20 cellular contexts compared by ENCODE assay signal in the genomic region with DNA sequence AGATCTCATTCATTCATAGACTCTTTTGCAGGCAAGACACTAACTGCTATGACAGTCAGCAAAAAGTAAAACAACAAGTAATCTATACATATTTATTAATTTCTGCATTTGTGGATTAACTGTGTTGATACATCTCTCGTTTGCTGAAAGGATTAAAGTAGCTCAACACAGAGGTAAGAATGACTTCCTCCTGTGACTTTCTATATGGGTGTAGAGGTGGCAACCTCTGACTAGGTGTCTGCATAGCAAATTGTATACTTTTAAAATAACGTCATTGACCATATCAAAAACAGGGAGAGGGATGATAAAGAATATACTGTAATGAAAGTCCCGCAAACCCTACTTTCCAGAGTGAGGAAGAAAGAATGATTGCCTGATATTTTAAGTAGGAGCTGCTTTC. TPM values are rescaled to one million over a fixed set of nuclear protein-coding genes. Genes with fewer than 3 reads are reported as not detected.
DNase-seq lines count a peak whose midpoint lies in the region; ATAC-seq lines count a peak whose summit lies in the region.
"Had no signal": no experiment of that assay in that cellular context is flagged by ENCODE, and none has a peak within 500 bp of the region (broad histone marks: within the 10 kb centered on the region; RNA-seq: fewer than 3 reads in every experiment).

No MANE protein-coding gene starts in this region.

- CTCF ChIA-PET in CD4-positive, alpha-beta memory T cell (lab: Charles Lee; ENCODE audit: partially characterized antibody) = interaction anchor here (1.2 kb wide), 1 partner anchor 17 kb away, joined by 3 read pairs; no protein-coding TSS in a partner anchor
- CTCF ChIA-PET in activated CD4-positive, alpha-beta memory T cell treated with anti-CD3 and anti-CD28 coated beads, Interleukin-2, amount 10 ng/mL, durations not matched to agents 7 days and 5 days (lab: Charles Lee) = interaction anchor here (1.0 to 2.5 kb wide), 3 partner anchors 9 to 52 kb away, joined by 3 to 10 read pairs (median 5); no protein-coding TSS in a partner anchor

- peaks cover 55% of the 10 kb centered on the region for H3K4me1 ChIP-seq in CD4-positive, alpha-beta memory T cell (ENCODE audit: insufficient read depth, low read length)
- peaks cover 34% of the 10 kb centered on the region for H3K4me1 ChIP-seq in GM23248 (ENCODE audit: insufficient read depth)

- H3K9me3 ChIP-seq in CD4-positive, alpha-beta memory T cell (ENCODE audit: control insufficient read depth in 1 of 2, low read length in 2 of 2) = no peaks in the 10 kb centered on the region
- H3K9me3 ChIP-seq in GM23248 (ENCODE audit: low read depth) = no peaks in the 10 kb centered on the region
- H3K9me3 ChIP-seq: heart left ventricle, neutrophil, thoracic aorta had no signal

- WGBS in GM23248 (ENCODE audit: low coverage in 1 of 2, low lambda C conversion rate in 2 of 2, missing lambda C conversion rate in 2 of 2), 2 experiments = 95 to 98% methylated on average over 3 of the region's 3 CpGs

- peaks cover 35 to 46% (median 39%) of the 10 kb centered on the region in 4 donors for H3K4me1 Mint-ChIP-seq in CD4-positive, alpha-beta memory T cell
- H3K4me1 Mint-ChIP-seq in activated CD4-positive, alpha-beta memory T cell treated with anti-CD3 and anti-CD28 coated beads, Interleukin-2, amount 10 ng/mL, durations not matched to agents 7 days and 5 days = peaks cover 78% of the 10 kb centered on the region
- peaks cover 24 to 66% (median 63%) of the 10 kb centered on the region in 4 donors for H3K4me1 Mint-ChIP-seq in naive thymus-derived CD8-positive, alpha-beta T cell

- intact Hi-C loops in CD4-positive, alpha-beta memory T cell (cut with micrococcal nuclease) = no loop called here
- intact Hi-C loops in sciatic nerve (cut with DNase I) = no loop called here

- in situ Hi-C loops in GM23248 (cut with MboI) = loop anchor here (10.0 kb wide), 1 partner anchor 393 kb away; no protein-coding TSS in a partner anchor

- no peaks in the 10 kb centered on the region for H3K9me2 ChIP-seq in GM23248 (ENCODE audit: insufficient read depth)

- peak overlapping the region in 6 of 8 donors; percentile 2 to 55 (median 38) for H3K4me3 Mint-ChIP-seq in CD4-positive, alpha-beta memory T cell
- peak overlapping the region; percentile 35 for H3K4me3 Mint-ChIP-seq in activated CD4-positive, alpha-beta memory T cell treated with anti-CD3 and anti-CD28 coated beads, Interleukin-2, amount 10 ng/mL, durations not matched to agents 7 days and 5 days
- peak overlapping the region in 9 of 10 donors; percentile 37 to 84 (median 67) for H3K4me3 Mint-ChIP-seq in naive thymus-derived CD8-positive, alpha-beta T cell

- H3K79me2 ChIP-seq in GM23248 (ENCODE audit: insufficient read depth) = no peaks in the 10 kb centered on the region

- no peaks in the 10 kb centered on the region for H3K27me3 ChIP-seq in CD4-positive, alpha-beta memory T cell (ENCODE audit: insufficient read depth, low read length)
- no peaks in the 10 kb centered on the region for H3K27me3 ChIP-seq in GM23248 (replicated peaks; ENCODE audit: insufficient read depth)
- H3K27me3 ChIP-seq: heart left ventricle, neutrophil had no signal

- POLR2A ChIA-PET in CD4-positive, alpha-beta memory T cell (lab: Charles Lee; ENCODE audit: partially characterized antibody) = interaction anchor here (1.2 to 3.3 kb wide), 3 partner anchors 18 to 57 kb away, joined by 4 to 18 read pairs (median 4); no protein-coding TSS in a partner anchor
- POLR2A ChIA-PET in activated CD4-positive, alpha-beta memory T cell treated with anti-CD3 and anti-CD28 coated beads, Interleukin-2, amount 10 ng/mL, durations not matched to agents 7 days and 5 days (lab: Charles Lee) = interaction anchor here (0.6 to 5.3 kb wide), 5 partner anchors 11 to 69 kb away, joined by 3 to 54 read pairs (median 34); no protein-coding TSS in a partner anchor
- POLR2A ChIA-PET in naive thymus-derived CD8-positive, alpha-beta T cell (lab: Charles Lee) = interaction anchor here (0.8 to 5.5 kb wide), 7 partner anchors 12 to 71 kb away, joined by 3 to 66 read pairs (median 3); a partner anchor contains a TSS

- DNase-seq in CD4-positive, alpha-beta memory T cell = no peak
- DNase-seq in GM23248 = no peak
- no peak for DNase-seq in activated CD4-positive, alpha-beta memory T cell treated with anti-CD3 and anti-CD28 coated beads, Interleukin-2, amount 10 ng/mL, durations not matched to agents 7 days and 5 days
- peak in 1 of 10 donors; percentile 16 for DNase-seq in naive thymus-derived CD8-positive, alpha-beta T cell
- DNase-seq in ecto neural progenitor cell (ENCODE audit: low spot score) = no peak
- DNase-seq in amniotic stem cell (lab: John Stamatoyannopoulos, UW) = no peak
- no peak for DNase-seq in sciatic nerve (ENCODE audit: low spot score)
- no peak for DNase-seq in medulla oblongata (ENCODE audit: extremely low spot score)
- DNase-seq: activated gamma-delta T cell treated with Interleukin-2 at 50 U/mL for 16 hours; caudate nucleus; effector memory CD8-positive, alpha-beta T cell; heart left ventricle; NCI-H1930; NCI-H510A treated with DMSO at 0.1 percent for 48 hours; SHP77 treated with DMSO at 0.1 percent for 48 hours; T-helper 9 cell had no signal

- ATAC-seq in naive thymus-derived CD8-positive, alpha-beta T cell = no peak
- no peak for ATAC-seq in sciatic nerve
- ATAC-seq: effector memory CD8-positive, alpha-beta T cell; heart left ventricle had no signal

- H4K20me1 ChIP-seq in GM23248 (ENCODE audit: insufficient read depth) = no peaks in the 10 kb centered on the region

- peak overlapping the region; percentile 45 for H2AFZ ChIP-seq in GM23248

- H3F3A ChIP-seq in GM23248 (ENCODE audit: insufficient read depth) = peaks cover 26% of the 10 kb centered on the region

- H3K9ac ChIP-seq in GM23248 = no peak overlapping the region

- no peaks in the 10 kb centered on the region for H3K36me3 Mint-ChIP-seq in CD4-positive, alpha-beta memory T cell
- peaks cover 18% of the 10 kb centered on the region for H3K36me3 Mint-ChIP-seq in activated CD4-positive, alpha-beta memory T cell treated with anti-CD3 and anti-CD28 coated beads, Interleukin-2, amount 10 ng/mL, durations not matched to agents 7 days and 5 days (ENCODE audit: low read depth)
- H3K36me3 Mint-ChIP-seq in naive thymus-derived CD8-positive, alpha-beta T cell = peaks cover 0 to 3% (median 0%) of the 10 kb centered on the region in 3 donors

- H3K27ac Mint-ChIP-seq in CD4-positive, alpha-beta memory T cell = peak overlapping the region; percentile 13 to 80 (median 43)
- H3K27ac Mint-ChIP-seq in activated CD4-positive, alpha-beta memory T cell treated with anti-CD3 and anti-CD28 coated beads, Interleukin-2, amount 10 ng/mL, durations not matched to agents 7 days and 5 days = peak overlapping the region; percentile 88
- peak overlapping the region; percentile 80 to 97 (median 88) for H3K27ac Mint-ChIP-seq in naive thymus-derived CD8-positive, alpha-beta T cell

- no peak overlapping the region for H3K27ac ChIP-seq in CD4-positive, alpha-beta memory T cell (ENCODE audit: low read depth, low read length)
- H3K27ac ChIP-seq in GM23248 = peak overlapping the region; percentile 68
- H3K27ac ChIP-seq: heart left ventricle, neutrophil, thoracic aorta had no signal

- no peaks in the 10 kb centered on the region for H3K9me3 Mint-ChIP-seq in CD4-positive, alpha-beta memory T cell
- H3K9me3 Mint-ChIP-seq in activated CD4-positive, alpha-beta memory T cell treated with anti-CD3 and anti-CD28 coated beads, Interleukin-2, amount 10 ng/mL, durations not matched to agents 7 days and 5 days = peaks cover 13% of the 10 kb centered on the region
- H3K9me3 Mint-ChIP-seq in naive thymus-derived CD8-positive, alpha-beta T cell = no peaks in the 10 kb centered on the region
- H3K9me3 Mint-ChIP-seq: effector memory CD8-positive, alpha-beta T cell had no signal

- H3K27me3 Mint-ChIP-seq in CD4-positive, alpha-beta memory T cell = no peaks in the 10 kb centered on the region
- H3K27me3 Mint-ChIP-seq in activated CD4-positive, alpha-beta memory T cell treated with anti-CD3 and anti-CD28 coated beads, Interleukin-2, amount 10 ng/mL, durations not matched to agents 7 days and 5 days = no peaks in the 10 kb centered on the region
- no peaks in the 10 kb centered on the region for H3K27me3 Mint-ChIP-seq in naive thymus-derived CD8-positive, alpha-beta T cell
- H3K27me3 Mint-ChIP-seq: effector memory CD8-positive, alpha-beta T cell had no signal

- peak overlapping the region; percentile 57 for H3K4me2 ChIP-seq in GM23248 (ENCODE audit: unreplicated experiment)

- H3K36me3 ChIP-seq in CD4-positive, alpha-beta memory T cell (ENCODE audit: insufficient read depth, low read length) = no peaks in the 10 kb centered on the region
- H3K36me3 ChIP-seq in GM23248 (ENCODE audit: low read depth) = no peaks in the 10 kb centered on the region
- H3K36me3 ChIP-seq: heart left ventricle, neutrophil, thoracic aorta had no signal

- H3K4me3 ChIP-seq in CD4-positive, alpha-beta memory T cell (ENCODE audit: low read length in 2 of 2) = no peak overlapping the region
- H3K4me3 ChIP-seq in GM23248 = no peak overlapping the region
- H3K4me3 ChIP-seq: heart left ventricle had no signal

RNA-seq across cellular contexts. Expression of a gene that starts 9.4 kb away (rescaled TPM):
- total RNA-seq in CD4-positive, alpha-beta memory T cell = 10 to 100 TPM; 41.5 to 42.7 TPM
- polyA plus RNA-seq in CD4-positive, alpha-beta memory T cell = 10 to 100 TPM; 10.8 to 12.9 TPM
- 0.25 and 0.43 TPM in 2 replicates for total RNA-seq in GM23248 (2014; rRNA removed; shearing (Covaris generic))
- 0.16 and 0.41 TPM in 2 replicates for polyA plus RNA-seq in GM23248 (2016; fragmentation: Nextera tagmentation; extraction: Ambion mirVana)
- 10 to 100 TPM; 18.0 to 19.2 TPM for total RNA-seq in activated CD4-positive, alpha-beta memory T cell treated with anti-CD3 and anti-CD28 coated beads, Interleukin-2, amount 10 ng/mL, durations not matched to agents 7 days and 5 days
- 100 to 1,000 TPM; 332 to 337 TPM for total RNA-seq in naive thymus-derived CD8-positive, alpha-beta T cell
- 100 to 1,000 TPM; 127 to 241 (median 223) TPM for polyA plus RNA-seq in naive thymus-derived CD8-positive, alpha-beta T cell
- 0.31 TPM for total RNA-seq in sciatic nerve
- total RNA-seq: HT-29, lung microvascular endothelial cell had no signal

Comparison
In these comparisons a context has a peak if more than half of its experiments do, and no peak if none do; other contexts are left out.
1. RNA of a gene that starts 9.4 kb away (total RNA-seq): 332 to 337 TPM in naive thymus-derived CD8-positive, alpha-beta T cell, 41.5 to 42.7 TPM in CD4-positive, alpha-beta memory T cell and 18.0 to 19.2 TPM in activated CD4-positive, alpha-beta memory T cell treated with anti-CD3 and anti-CD28 coated beads, Interleukin-2, amount 10 ng/mL, durations not matched to agents 7 days and 5 days; 0.25 to 0.43 TPM in GM23248 and 0.31 TPM in sciatic nerve (single experiment); every median in the first group is over 10 times any median in the second.
2. Peak in every context shown above with its lines, with median percentiles within 50 percentile points of each other: H3K27ac Mint-ChIP-seq and H3K4me3 Mint-ChIP-seq.